Comparison of ENCODE assay signal across 29 cellular contexts in genomic region chr10:133034762-133035161, GRCh38. TPM values are rescaled to one million over a fixed set of nuclear protein-coding genes. Genes with fewer than 3 reads are reported as not detected.
"Had no signal": no experiment of that assay in that cellular context is flagged by ENCODE, and none has a peak within 500 bp of the region (broad histone marks: within the 10 kb centered on the region; RNA-seq: fewer than 3 reads in every experiment).

No MANE protein-coding gene starts in this region.

- DNase-seq: hypothalamus; immature natural killer cell; left ventricle myocardium inferior; naive thymus-derived CD8-positive, alpha-beta T cell; occipital lobe; psoas muscle; stimulated activated CD4-positive, alpha-beta T cell treated with anti-CD3 and anti-CD28 coated beads, Interleukin-12 subunit alpha, Interleukin-12 subunit beta, amount 100 ng/mL, for 4 hours; stimulated activated CD4-positive, alpha-beta T cell treated with anti-CD3 and anti-CD28 coated beads, Interleukin-15, amount 100 ng/mL, for 24 hours; stimulated activated CD4-positive, alpha-beta T cell treated with anti-CD3 and anti-CD28 coated beads, Interleukin-2, amount 100 ng/mL, for 24 hours; stimulated activated CD4-positive, alpha-beta T cell treated with anti-CD3 and anti-CD28 coated beads, Interleukin-4, amount 100 ng/mL, for 1 hour; stimulated activated naive B cell treated with anti-CD40 and anti-IgM and Interleukin-4, amounts not matched to agents 10 μg/mL and 1 μg/mL and 100 μg/mL, for 72 hours; stimulated activated naive CD8-positive, alpha-beta T cell treated with anti-CD3 and anti-CD28 coated beads, Interleukin-15, Interleukin-2, amounts not matched to agents 100 U/mL and 50 U/mL, for 24 hours; stomach; testis; thyroid gland; transverse colon; upper lobe of left lung had no signal

- H3K27me3 ChIP-seq: testis, thyroid gland, vagina had no signal

- ATAC-seq: naive thymus-derived CD8-positive, alpha-beta T cell; psoas muscle; sciatic nerve; stimulated activated naive B cell treated with anti-CD40 and anti-IgM and Interleukin-4, amounts not matched to agents 10 μg/mL and 1 μg/mL and 100 μg/mL, for 72 hours; stimulated activated naive CD8-positive, alpha-beta T cell treated with anti-CD3 and anti-CD28 coated beads, Interleukin-15, Interleukin-2, amounts not matched to agents 100 U/mL and 50 U/mL, for 24 hours had no signal

- H3K9me3 ChIP-seq: left ventricle myocardium inferior, neutrophil, psoas muscle, stomach, testis, thyroid gland, transverse colon, upper lobe of left lung, vagina had no signal

- H3K36me3 ChIP-seq: left ventricle myocardium inferior, neutrophil, stomach, thyroid gland, transverse colon, upper lobe of left lung, vagina had no signal

- H2AFZ ChIP-seq: parathyroid adenoma had no signal

- H3K27ac ChIP-seq: left ventricle myocardium inferior, neutrophil, parathyroid adenoma, psoas muscle, skin epidermis, stomach, testis, thyroid gland, transverse colon, upper lobe of left lung, vagina had no signal

- H3K4me3 ChIP-seq: left ventricle myocardium inferior, lung, psoas muscle, skin epidermis, stomach, testis, thyroid gland, transverse colon, upper lobe of left lung, vagina had no signal

- H3K9ac ChIP-seq: parathyroid adenoma had no signal

- H3K4me1 ChIP-seq: left ventricle myocardium inferior, parathyroid adenoma, psoas muscle, stomach, testis, thyroid gland, transverse colon, upper lobe of left lung, vagina had no signal

RNA-seq across cellular contexts. Expression of gene ADGRA1, which starts 53.0 kb away (rescaled TPM):
- total RNA-seq: kidney epithelial cell; left ventricle myocardium inferior; lower leg skin; mesenteric fat pad; mucosa of gallbladder; naive thymus-derived CD8-positive, alpha-beta T cell; osteocyte; urinary bladder had no signal
- polyA plus RNA-seq: immature natural killer cell; naive thymus-derived CD8-positive, alpha-beta T cell; stomach had no signal
